In the genomic region with DNA sequence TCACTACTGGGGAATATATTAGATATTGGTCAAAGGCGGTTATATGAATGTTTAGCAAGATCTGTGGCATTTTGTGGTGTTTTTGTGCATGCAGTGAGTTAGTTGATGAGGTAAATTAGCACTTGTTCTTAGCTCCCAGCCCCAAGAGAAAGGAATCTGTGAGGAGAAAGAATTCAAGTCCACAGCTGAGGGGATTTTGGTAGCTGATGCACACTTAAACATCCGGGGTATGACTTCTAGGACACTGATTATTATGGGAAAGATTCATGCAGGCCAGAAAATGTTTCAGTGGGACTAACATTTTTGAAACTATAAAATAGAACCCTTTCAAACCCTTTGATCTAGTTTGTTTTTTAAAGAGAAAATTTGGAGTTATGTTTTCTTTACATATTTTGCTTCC, we compare ENCODE assay signal across 17 cellular contexts.
DNase-seq lines count a peak whose midpoint lies in the region; ATAC-seq and TF ChIP-seq lines count a peak whose summit lies in the region.
"Had no signal": no experiment of that assay in that cellular context is flagged by ENCODE, and none has a peak within 500 bp of the region (broad histone marks: within the 10 kb centered on the region; RNA-seq: fewer than 3 reads in every experiment).

No MANE protein-coding gene starts in this region.

- no peak overlapping the region for H3K27ac ChIP-seq in HCT116 (ENCODE audit: low read depth, low read length)
- H3K27ac ChIP-seq in skeletal muscle tissue (ENCODE audit: low read depth, low read length): peak overlapping the region; percentile 51
- H3K27ac ChIP-seq in transverse colon: peak overlapping the region in 1 of 4 donors; percentile 22
- H3K27ac ChIP-seq: C4-2B, lower lobe of right lung had no signal

- 0 out of 2 replicates have a peak, but pooled peaks have one; percentile 14 for ATAC-seq in HCT116
- ATAC-seq in HG03135 (IDR thresholded peaks at IDR 0.05; ENCODE audit: unreplicated experiment): no peak
- no peak for ATAC-seq in GM21737 (IDR thresholded peaks at IDR 0.05; ENCODE audit: unreplicated experiment)
- ATAC-seq: natural killer cell treated with Interleukin-12 subunit alpha and Interleukin-12 subunit beta and Interleukin-15 and Interleukin-18, amount 100 ng/mL, for 72 hours had no signal

- no peaks in the 10 kb centered on the region for H3K27me3 ChIP-seq in HCT116 (ENCODE audit: insufficient read depth, low read length)
- H3K27me3 ChIP-seq in adipocyte (replicated peaks; ENCODE audit: control insufficient read depth, insufficient read depth, low read length): no peaks in the 10 kb centered on the region
- H3K27me3 ChIP-seq in skeletal muscle tissue (ENCODE audit: control insufficient read depth in 3 of 3, insufficient read depth in 3 of 3, low read length in 3 of 3): no peaks in the 10 kb centered on the region
- H3K27me3 ChIP-seq in transverse colon: no peaks in the 10 kb centered on the region

- RAD21 ChIA-PET in HCT116 (lab: Charles Lee; ENCODE audit: low non-redundant PET in 1 of 2, low total read pairs in 2 of 2, uncharacterized antibody in 2 of 2, unreplicated experiment in 2 of 2): no interaction called here

- 71 to 88% methylated on average over 2 of the region's 2 CpGs for WGBS in transverse colon (ENCODE audit: low coverage in 1 of 2), 2 donors

- H3K36me3 ChIP-seq in HCT116 (ENCODE audit: control insufficient read depth in 1 of 2, insufficient read depth in 2 of 2, low read length in 2 of 2): no peaks in the 10 kb centered on the region
- H3K36me3 ChIP-seq in adipocyte (ENCODE audit: control insufficient read depth, insufficient read depth, low read length, severe bottlenecking): no peaks in the 10 kb centered on the region
- no peaks in the 10 kb centered on the region for H3K36me3 ChIP-seq in skeletal muscle tissue (ENCODE audit: control insufficient read depth in 3 of 3, insufficient read depth in 3 of 3, low read length in 3 of 3)
- no peaks in the 10 kb centered on the region for H3K36me3 ChIP-seq in transverse colon
- H3K36me3 ChIP-seq: lower lobe of right lung had no signal

- intact Hi-C loops in HCT116 (cut with micrococcal nuclease) (no loop called here), transverse colon (cut with DNase I; ENCODE audit: low total_unique reads) (no loop called here)

- no peak for TF ChIP-seq EP300 in transverse colon (IDR thresholded peaks at IDR 0.05; ENCODE audit: low read depth)

- H3K4me2 ChIP-seq in HCT116 (ENCODE audit: low read length): peak overlapping the region; percentile 59

- in situ Hi-C loops in transverse colon (cut with MboI; ENCODE audit: low pct_ligation_motif_present in 1 of 4, low pct_unique_long_range_greater_than_20kb in 1 of 4, low sequenced_read_pairs in 3 of 4): no loop called here

- CTCF ChIA-PET in HCT116 (lab: Charles Lee): no interaction called here

- no peak for TF ChIP-seq CTCF in HCT116 (IDR thresholded peaks at IDR 0.05 in 2 of 3, conservative IDR thresholded peaks at IDR 0.05 in 1 of 3; ENCODE audit: borderline replicate concordance in 1 of 3, insufficient read depth in 1 of 3, low read depth in 2 of 3, low read length in 2 of 3)
- no peak for TF ChIP-seq CTCF in fibroblast of pulmonary artery (IDR thresholded peaks at IDR 0.05; ENCODE audit: low read length, missing control alignments)
- TF ChIP-seq CTCF in transverse colon (IDR thresholded peaks at IDR 0.05): no peak

- no peaks in the 10 kb centered on the region for H3K79me2 ChIP-seq in HCT116 (ENCODE audit: insufficient read depth, low read length)

- peak; percentile 12 for TF ChIP-seq POLR2A in HCT116 (IDR thresholded peaks at IDR 0.05; ENCODE audit: borderline replicate concordance, extremely low read depth, insufficient read depth, insufficient read length)
- TF ChIP-seq POLR2A in transverse colon (IDR thresholded peaks at IDR 0.05): no peak

- no peaks in the 10 kb centered on the region for H4K20me1 ChIP-seq in HCT116 (ENCODE audit: insufficient read depth)

- no peak for DNase-seq in HCT116 (ENCODE audit: low read depth, low spot score)
- DNase-seq in adipocyte (ENCODE audit: low read depth): peak; percentile 55
- peak; percentile 45 for DNase-seq in fibroblast of pulmonary artery (ENCODE audit: low read depth)
- DNase-seq in transverse colon: no peak
- no peak for DNase-seq in GF-D8 (lab: John Stamatoyannopoulos, UW)
- DNase-seq: activated CD4-positive, alpha-beta T cell treated with anti-CD3 and anti-CD28 coated beads for 1 hour; activated gamma-delta T cell treated with Interleukin-2 at 50 U/mL for 16 hours; effector CD8-positive, alpha-beta T cell; NCI-H1092; retina; stimulated activated CD4-positive, alpha-beta T cell treated with anti-CD3 and anti-CD28 coated beads, Interleukin-1b, Interleukin-23, amount 100 ng/mL, for 48 hours had no signal

- no TSS peak for BruUV-seq in HCT116 (replicated peaks; lab: Mats Ljungman, UMichigan)

- peak overlapping the region; percentile 59 for H2AFZ ChIP-seq in HCT116 (ENCODE audit: low read depth, low read length, poor library complexity, severe bottlenecking)

- H3K4me3 ChIP-seq in HCT116 (replicated peaks in 1 of 2; ENCODE audit: low read depth in 1 of 2, low read length in 2 of 2) (no peak overlapping the region), adipocyte (ENCODE audit: low read length) (no peak overlapping the region), fibroblast of pulmonary artery (replicated peaks; ENCODE audit: low read depth, low read length) (no peak overlapping the region), skeletal muscle tissue (ENCODE audit: low read length in 3 of 3) (no peak overlapping the region), transverse colon (no peak overlapping the region)
- H3K4me3 ChIP-seq: lower lobe of right lung had no signal

- no peaks in the 10 kb centered on the region for H3K9me2 ChIP-seq in HCT116 (ENCODE audit: insufficient read depth)

- H3K9me3 ChIP-seq in HCT116 (ENCODE audit: control insufficient read depth in 1 of 2, insufficient read depth in 1 of 2, low read depth in 1 of 2, low read length in 2 of 2) (no peaks in the 10 kb centered on the region), adipocyte (ENCODE audit: control insufficient read depth, low read length) (no peaks in the 10 kb centered on the region), skeletal muscle tissue (ENCODE audit: control insufficient read depth in 3 of 3, low read length in 3 of 3) (no peaks in the 10 kb centered on the region), transverse colon (no peaks in the 10 kb centered on the region)
- H3K9me3 ChIP-seq: lower lobe of right lung had no signal

- H3K4me1 ChIP-seq in HCT116 (ENCODE audit: control insufficient read depth in 1 of 2, insufficient read depth in 2 of 2, low read length in 2 of 2) (peaks cover 5 to 17% of the 10 kb centered on the region in 2 experiments), adipocyte (ENCODE audit: control insufficient read depth, insufficient read depth, low read length) (peaks cover 14% of the 10 kb centered on the region), skeletal muscle tissue (ENCODE audit: control insufficient read depth in 3 of 3, insufficient read depth in 3 of 3, low read length in 3 of 3) (peaks cover 0 to 4% (median 0%) of the 10 kb centered on the region in 3 donors), transverse colon (no peaks in the 10 kb centered on the region)
- H3K4me1 ChIP-seq: lower lobe of right lung had no signal

- no peak for TF ChIP-seq RAD21 in HCT116 (IDR thresholded peaks at IDR 0.05; ENCODE audit: low read depth)

- peak overlapping the region; percentile 9; the same call in 1 of the 2 replicates for H3K9ac ChIP-seq in HCT116 (ENCODE audit: low read length)
- H3K9ac ChIP-seq in adipocyte (ENCODE audit: low read length): peak overlapping the region; percentile 35
- no peak overlapping the region for H3K9ac ChIP-seq in skeletal muscle tissue (ENCODE audit: low read depth in 1 of 3, low read length in 3 of 3)

- POLR2A ChIA-PET in HCT116 (lab: Charles Lee): no interaction called here

TF ChIP-seq in HCT116, 20 proteins besides CTCF, POLR2A, EP300 and RAD21:
- TF ChIP-seq SIN3A (IDR thresholded peaks at IDR 0.05; ENCODE audit: low read depth) (no peak), CBX3 (IDR thresholded peaks at IDR 0.05; ENCODE audit: low read depth) (no peak)

Comparison
In these comparisons a context has a peak if more than half of its experiments do, and no peak if none do; other contexts are left out.
1. DNase-seq: peak in adipocyte (single experiment) and fibroblast of pulmonary artery (single experiment); none in HCT116 (single experiment), transverse colon (single experiment) and GF-D8 (single experiment).
2. H3K9ac ChIP-seq: peak in HCT116 (single experiment) and adipocyte (single experiment); none in skeletal muscle tissue (0 of 3).